Comparison of ENCODE assay signal across 1 cellular context in genomic region chr7:130409067-130409721, GRCh38.
TF ChIP-seq lines count a peak whose summit lies in the region.

No MANE protein-coding gene starts in this region.

TF ChIP-seq in K562, 482 proteins besides CTCF, POLR2A, EP300 and RAD21:
- TF ChIP-seq TEAD4 (IDR thresholded peaks at IDR 0.05; ENCODE audit: low read length) (no peak), TEAD4 (CRISPR knock-in tag; IDR thresholded peaks at IDR 0.05; ENCODE audit: borderline replicate concordance) (no peak), OTX1 (CRISPR knock-in tag; IDR thresholded peaks at IDR 0.05) (no peak), CBFA2T3 (IDR thresholded peaks at IDR 0.05) (peak; percentile 27; the same call in 1 of the 2 replicates), CBFA2T2 (conservative IDR thresholded peaks at IDR 0.05) (0 out of 2 replicates have a peak, but pooled peaks have one; percentile 4)
